Comparison of ENCODE assay signal across 26 cellular contexts in genomic region chr2:26312471-26312870, GRCh38. TPM values are rescaled to one million over a fixed set of nuclear protein-coding genes. Genes with fewer than 3 reads are reported as not detected.
"Had no signal": no experiment of that assay in that cellular context is flagged by ENCODE, and none has a peak within 500 bp of the region (broad histone marks: within the 10 kb centered on the region; RNA-seq: fewer than 3 reads in every experiment).

No MANE protein-coding gene starts in this region.

- H3K27me3 Mint-ChIP-seq: activated naive CD8-positive, alpha-beta T cell treated with anti-CD3 and anti-CD28 coated beads, Interleukin-2, amount 10 ng/mL, durations not matched to agents 7 days and 5 days had no signal

- H3K9me3 Mint-ChIP-seq: activated naive CD8-positive, alpha-beta T cell treated with anti-CD3 and anti-CD28 coated beads, Interleukin-2, amount 10 ng/mL, durations not matched to agents 7 days and 5 days; T-helper 1 cell treated with Interleukin-12 subunit alpha and Interleukin-12 subunit beta and Interleukin-4 antibody, amounts not matched to agents 30 μg/mL and 1 μg/mL, for 36 hours; WTC11 had no signal

- H3K27ac Mint-ChIP-seq: activated CD8-positive, alpha-beta T cell treated with anti-CD3 and anti-CD28 coated beads, Interleukin-2, amount 10 ng/mL, durations not matched to agents 7 days and 5 days; activated naive CD8-positive, alpha-beta T cell treated with anti-CD3 and anti-CD28 coated beads, Interleukin-2, amount 10 ng/mL, durations not matched to agents 7 days and 5 days; T-helper 1 cell treated with Interleukin-12 subunit alpha and Interleukin-12 subunit beta and Interleukin-4 antibody, amounts not matched to agents 30 μg/mL and 1 μg/mL, for 36 hours; WTC11 had no signal

- H3K9me3 ChIP-seq: adrenal gland had no signal

- H3K27me3 ChIP-seq: adrenal gland had no signal

- H3K4me3 Mint-ChIP-seq: activated CD8-positive, alpha-beta T cell treated with anti-CD3 and anti-CD28 coated beads, Interleukin-2, amount 10 ng/mL, durations not matched to agents 7 days and 5 days; activated naive CD8-positive, alpha-beta T cell treated with anti-CD3 and anti-CD28 coated beads, Interleukin-2, amount 10 ng/mL, durations not matched to agents 7 days and 5 days; T-helper 1 cell treated with Interleukin-12 subunit alpha and Interleukin-12 subunit beta and Interleukin-4 antibody, amounts not matched to agents 30 μg/mL and 1 μg/mL, for 36 hours; WTC11 had no signal

- H3K36me3 Mint-ChIP-seq: activated naive CD8-positive, alpha-beta T cell treated with anti-CD3 and anti-CD28 coated beads, Interleukin-2, amount 10 ng/mL, durations not matched to agents 7 days and 5 days; WTC11 had no signal

- H3K4me1 ChIP-seq: adrenal gland had no signal

- DNase-seq: activated CD4-positive, alpha-beta T cell treated with anti-CD3 and anti-CD28 coated beads for 48 hours; activated CD4-positive, alpha-beta T cell treated with anti-CD3 and anti-CD28 coated beads, Interleukin-2, amount 50 U/mL, for 4 hours; activated CD4-positive, CD25-positive, alpha-beta regulatory T cell treated with anti-CD3 and anti-CD28 coated beads, Interleukin-2, amount 50 U/mL, for 72 hours; activated CD8-positive, alpha-beta memory T cell treated with anti-CD3 and anti-CD28 coated beads, Interleukin-2, amount 50 U/mL, for 48 hours; activated CD8-positive, alpha-beta T cell treated with anti-CD3 and anti-CD28 coated beads, Interleukin-2, amount 10 ng/mL, durations not matched to agents 7 days and 5 days; activated naive CD4-positive, alpha-beta T cell treated with anti-CD3 and anti-CD28 coated beads, Interleukin-2, amount 50 U/mL, for 16 hours; activated naive CD8-positive, alpha-beta T cell treated with anti-CD3 and anti-CD28 coated beads, Interleukin-2, amount 10 ng/mL, durations not matched to agents 7 days and 5 days; activated T-cell treated with anti-CD3 and anti-CD28 coated beads, Interleukin-2, amount 50 U/mL, for 1 hour; adrenal gland; anterior cingulate cortex; Kasumi-1; KBM-7; NCI-H1105 treated with DMSO at 0.1 percent for 48 hours; NCI-H1436 treated with DMSO at 0.1 percent for 48 hours; NCI-H187; NCI-H2081; NCI-H446; NCI-H524 treated with DMSO at 0.1 percent for 48 hours; NCI-H748 treated with DMSO at 0.1 percent for 48 hours; OCI-M1; SHP77 treated with DMSO at 0.1 percent for 48 hours; T-helper 9 cell had no signal

- H3K4me1 Mint-ChIP-seq: activated naive CD8-positive, alpha-beta T cell treated with anti-CD3 and anti-CD28 coated beads, Interleukin-2, amount 10 ng/mL, durations not matched to agents 7 days and 5 days had no signal

- ATAC-seq: activated CD8-positive, alpha-beta T cell treated with anti-CD3 and anti-CD28 coated beads, Interleukin-2, amount 10 ng/mL, durations not matched to agents 7 days and 5 days; Panc1; WTC11 had no signal

- H3K4me3 ChIP-seq: adrenal gland had no signal

- H3K27ac ChIP-seq: adrenal gland had no signal

- H3K36me3 ChIP-seq: adrenal gland had no signal

RNA-seq across cellular contexts. Expression of gene ADGRF3, which starts 34.1 kb away (rescaled TPM):
- total RNA-seq: SK-MEL-5 had no signal
